8 cellular contexts compared by ENCODE assay signal in the genomic region with DNA sequence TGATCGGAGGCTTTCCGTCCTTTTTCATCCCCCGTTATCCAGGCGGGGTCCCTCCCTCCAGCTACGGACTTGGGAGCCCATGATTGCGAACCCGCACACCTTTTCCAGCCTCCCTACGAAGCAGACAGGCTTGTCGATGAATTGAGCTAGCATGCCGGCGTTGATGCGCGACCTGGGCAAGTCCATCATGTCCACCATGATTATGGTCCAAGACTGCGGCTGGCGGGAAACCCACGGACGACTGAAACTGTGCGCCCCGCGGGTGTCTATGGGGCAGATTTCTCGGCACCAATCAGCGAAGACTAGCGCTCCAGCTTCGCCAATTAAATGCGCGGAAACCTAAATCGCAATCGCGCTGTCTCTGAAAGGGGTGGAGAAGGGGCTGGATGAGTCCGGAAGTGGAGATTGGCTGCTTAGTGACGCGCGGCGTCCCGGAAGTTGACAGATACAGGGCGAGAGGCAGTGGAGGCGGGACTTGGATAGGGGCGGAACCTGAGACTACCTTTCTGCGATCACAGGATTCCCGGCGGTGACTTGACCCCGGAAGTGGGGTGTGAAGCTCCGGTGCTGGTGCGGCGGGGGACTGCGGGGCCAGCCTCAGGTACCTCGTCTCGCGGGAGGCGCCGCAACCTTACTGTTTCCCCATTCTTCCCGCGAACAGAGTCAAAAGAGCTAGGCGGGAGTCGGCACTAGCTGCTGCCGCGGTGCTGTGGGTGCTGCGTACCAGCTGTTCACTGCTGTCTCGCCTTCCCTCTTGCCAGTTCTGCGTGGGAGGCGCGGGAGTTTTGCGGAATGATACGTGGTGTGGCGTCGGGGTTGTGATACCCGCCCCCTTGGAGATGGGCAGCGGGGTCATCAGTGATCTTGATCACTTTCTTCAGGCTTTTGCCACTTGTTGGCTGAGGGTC. TPM values are rescaled to one million over a fixed set of nuclear protein-coding genes. Genes with fewer than 3 reads are reported as not detected.
DNase-seq lines count a peak whose midpoint lies in the region; ATAC-seq and TF ChIP-seq lines count a peak whose summit lies in the region.

UMAD1 (plus strand) TSS at position 532 of the 908 bp plus-strand sequence. CDS start 32,620 bp downstream, outside the sequence.

- peak in 1 of 4 donors; percentile 13 for TF ChIP-seq EP300 in upper lobe of left lung (IDR thresholded peaks at IDR 0.05)

- H3K36me3 ChIP-seq in heart right ventricle, result peaks cover 0 to 23% (median 3%) of the 10 kb centered on the region in 9 donors
- H3K36me3 ChIP-seq in upper lobe of left lung, result peaks cover 0 to 16% (median 0%) of the 10 kb centered on the region in 4 donors

- H3K27ac ChIP-seq in heart right ventricle (peak within 1 kb of the TSS; percentile 55 to 94 (median 86)), upper lobe of left lung (peak within 1 kb of the TSS; percentile 85 to 98 (median 90))

- H3K4me3 ChIP-seq in heart right ventricle, result peak within 1 kb of the TSS; percentile 69 to 94 (median 78)
- peak within 1 kb of the TSS; percentile 69 to 92 (median 81) for H3K4me3 ChIP-seq in upper lobe of left lung

- no peaks in the 10 kb centered on the region for H3K9me3 ChIP-seq in heart right ventricle
- H3K9me3 ChIP-seq in upper lobe of left lung, result no peaks in the 10 kb centered on the region

- WGBS in heart right ventricle, 2 donors, result 0 to 1% methylated on average over 67 to 68 of the region's 68 CpGs
- 0% methylated on average over 36 to 68 of the region's 68 CpGs for WGBS in upper lobe of left lung, 2 donors

- ATAC-seq in HG02870 (IDR thresholded peaks at IDR 0.05; ENCODE audit: unreplicated experiment) (peak; percentile 98), heart right ventricle (peak; percentile 99 to 100 (median 100)), upper lobe of left lung (ENCODE audit: low FRiP score in 2 of 2) (peak; percentile 100)

- H3K4me1 ChIP-seq in heart right ventricle (peaks cover 2 to 28% (median 18%) of the 10 kb centered on the region in 9 donors), upper lobe of left lung (peaks cover 8 to 21% (median 16%) of the 10 kb centered on the region in 4 donors)

- peak in 3 of 4 donors; percentile 67 to 92 (median 81) for TF ChIP-seq POLR2A in upper lobe of left lung (IDR thresholded peaks at IDR 0.05)

- in situ Hi-C loops in GM13976 (cut with MboI; ENCODE audit: low sequenced_read_pairs, unreplicated experiment), result no loop called here

- no peaks in the 10 kb centered on the region for H3K27me3 ChIP-seq in heart right ventricle
- no peaks in the 10 kb centered on the region for H3K27me3 ChIP-seq in upper lobe of left lung

- intact Hi-C loops in T-helper 1 cell treated with Interleukin-12 subunit alpha and Interleukin-12 subunit beta and Interleukin-4 antibody, amounts not matched to agents 30 ng/mL and 1 ng/mL, for 36 hours (cut with micrococcal nuclease), result loop anchor here (1.0 to 10.0 kb wide), 21 partner anchors 37 to 1050 kb away; partner anchors contain the start of genes C1GALT1, GLCCI1, INTS15 and ZNF12
- intact Hi-C loops in heart right ventricle (cut with DNase I) (loop anchor here in 3 of 10 donors (2.0 to 5.0 kb wide), 4 partner anchors 73 to 458 kb away; partner anchors contain the start of genes MIOS (in 2 of the 3), C1GALT1 (in 1 of the 3) and GLCCI1 (in 1 of the 3)), posterior cingulate gyrus (cut with DNase I) (loop anchor here (2.0 to 5.0 kb wide), 2 partner anchors 73 to 326 kb away; partner anchors contain the start of gene MIOS)

- DNase-seq in GM13976 (ENCODE audit: low spot score) (peak; percentile 93), NCI-H146 treated with DMSO at 0.1 percent for 48 hours (lab: John Stamatoyannopoulos, UW; ENCODE audit: unreplicated experiment) (peak; percentile 99), amniotic epithelial cell (ENCODE audit: low read depth) (peak; percentile 99), heart right ventricle (peak; percentile 96 to 99), posterior cingulate gyrus (peak; percentile 95 to 100 (median 99)), upper lobe of left lung (peak; percentile 93 to 100)

- TF ChIP-seq CTCF in GM13976 (IDR thresholded peaks at IDR 0.05; ENCODE audit: borderline replicate concordance, control extremely low read depth, extremely low read depth, insufficient read depth, missing control alignments) (no peak), heart right ventricle (IDR thresholded peaks at IDR 0.05) (no peak), upper lobe of left lung (IDR thresholded peaks at IDR 0.05) (no peak)

RNA-seq across cellular contexts. Expression of gene UMAD1, which starts in this region (rescaled TPM):
- total RNA-seq in T-helper 1 cell treated with Interleukin-12 subunit alpha and Interleukin-12 subunit beta and Interleukin-4 antibody, amounts not matched to agents 30 ng/mL and 1 ng/mL, for 36 hours, result 13.6 and 15.6 TPM in 2 replicates
- total RNA-seq in heart right ventricle (10 to 100 TPM; 13.4 to 24.7 (median 18.0) TPM), upper lobe of left lung (10 to 100 TPM in 5 of 6 donors, 1 to 10 TPM in 1; 8.4 to 29.7 (median 13.3) TPM)
- polyA plus RNA-seq in heart right ventricle, result 1 to 10 TPM; 3.5 to 7.9 TPM

Comparison
In these comparisons a context has a peak if more than half of its experiments do, and no peak if none do; other contexts are left out.
1. Peak in every context shown above with its lines: DNase-seq, ATAC-seq, H3K4me3 ChIP-seq and H3K27ac ChIP-seq.